Comparison of ENCODE assay signal across 8 cellular contexts in the genomic region with DNA sequence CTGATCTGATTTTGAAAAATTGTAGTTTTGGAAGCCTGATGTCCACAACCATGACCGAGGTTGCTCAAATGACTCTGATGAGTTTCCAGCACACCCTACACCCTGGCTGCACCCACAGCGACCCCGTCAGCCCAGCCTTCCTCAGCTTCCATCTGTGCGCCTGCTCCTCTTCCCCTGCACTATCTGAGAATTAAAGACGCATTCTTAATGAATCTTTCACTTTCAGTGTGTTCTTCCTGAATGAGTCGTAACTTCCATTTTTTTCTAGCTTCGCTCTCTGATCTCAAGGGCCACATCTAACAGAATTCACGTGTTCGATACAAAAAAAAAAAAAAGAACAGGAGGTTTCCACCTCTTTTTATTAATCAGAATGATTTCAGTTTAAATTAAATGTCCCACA. TPM values are rescaled to one million over a fixed set of nuclear protein-coding genes. Genes with fewer than 3 reads are reported as not detected.
DNase-seq lines count a peak whose midpoint lies in the region; ATAC-seq and TF ChIP-seq lines count a peak whose summit lies in the region.

No MANE protein-coding gene starts in this region.

- H3K27ac Mint-ChIP-seq in GM23338 (no peak overlapping the region), mesothelial cell of epicardium (no peak overlapping the region)

- in situ Hi-C loops in transverse colon (cut with MboI; ENCODE audit: low pct_ligation_motif_present in 1 of 4, low pct_unique_long_range_greater_than_20kb in 1 of 4, low sequenced_read_pairs in 3 of 4), result no loop called here

- H2AFZ ChIP-seq in GM23338, result no peak overlapping the region

- no peaks in the 10 kb centered on the region for H3K79me2 ChIP-seq in GM23338 (replicated peaks; ENCODE audit: insufficient read depth)

- no peaks in the 10 kb centered on the region for H3K9me2 ChIP-seq in GM23338 (ENCODE audit: insufficient read depth)

- DNase-seq in GM23338 (ENCODE audit: low spot score) (no peak), NOMO-1 treated with DMSO at 0.1 percent for 48 hours (lab: John Stamatoyannopoulos, UW; ENCODE audit: unreplicated experiment) (peak; percentile 92), astrocyte of the hippocampus (ENCODE audit: low read depth, low spot score) (peak; percentile 20), mesothelial cell of epicardium (ENCODE audit: low spot score in 2 of 2, unreplicated experiment in 2 of 2) (no peak), transverse colon (peak; percentile 50), cerebellum (ENCODE audit: low spot score) (no peak), NCI-H1694 treated with DMSO at 0.1 percent for 48 hours (lab: John Stamatoyannopoulos, UW) (no peak)

- H3K4me1 ChIP-seq in GM23338 (ENCODE audit: insufficient read depth), result peaks cover 22% of the 10 kb centered on the region
- peaks cover 14 to 30% (median 23%) of the 10 kb centered on the region in 4 donors for H3K4me1 ChIP-seq in transverse colon

- no peaks in the 10 kb centered on the region for H4K20me1 ChIP-seq in GM23338 (replicated peaks; ENCODE audit: insufficient read depth)

- no peaks in the 10 kb centered on the region for H3K9me3 ChIP-seq in transverse colon

- ATAC-seq in GM23338, result peak; percentile 46

- H3K4me2 ChIP-seq in GM23338, result peak overlapping the region; percentile 25

- H3K27me3 Mint-ChIP-seq in GM23338 (ENCODE audit: insufficient read depth, low read depth, poor library complexity) (peaks cover 14% of the 10 kb centered on the region), mesothelial cell of epicardium (ENCODE audit: low read depth) (no peaks in the 10 kb centered on the region)

- H3K4me3 ChIP-seq in GM23338, result peak overlapping the region; percentile 4; the same call in 1 of the 2 replicates
- peak overlapping the region in 3 of 4 donors; percentile 9 to 31 (median 13) for H3K4me3 ChIP-seq in transverse colon

- no peaks in the 10 kb centered on the region for H3F3A ChIP-seq in GM23338 (replicated peaks; ENCODE audit: low read depth)

- TF ChIP-seq CTCF in GM12873 (IDR thresholded peaks at IDR 0.05; ENCODE audit: insufficient read depth, low read depth, low read length, missing control alignments) (peak; percentile 48), GM23338 (conservative IDR thresholded peaks at IDR 0.05; ENCODE audit: low read depth in 2 of 2) (no peak; a peak in 1 of 4 replicates), mesothelial cell of epicardium (IDR thresholded peaks at IDR 0.05; ENCODE audit: unreplicated experiment) (no peak), transverse colon (IDR thresholded peaks at IDR 0.05) (no peak)

- 39 to 49% methylated on average over 8 to 9 of the region's 9 CpGs for whole genome bisulfite sequencing in transverse colon (ENCODE audit: low coverage in 1 of 2), 2 donors

- H3K4me1 Mint-ChIP-seq in GM23338 (peaks cover 28% of the 10 kb centered on the region), mesothelial cell of epicardium (peaks cover 12% of the 10 kb centered on the region)

- no peak overlapping the region for H3K27ac ChIP-seq in GM23338 (ENCODE audit: low read depth)
- H3K27ac ChIP-seq in transverse colon, result peak overlapping the region; percentile 78 to 91 (median 84)

- H3K36me3 Mint-ChIP-seq in GM23338 (ENCODE audit: low read depth), result no peaks in the 10 kb centered on the region
- no peaks in the 10 kb centered on the region for H3K36me3 Mint-ChIP-seq in mesothelial cell of epicardium

- H3K27me3 ChIP-seq in GM23338 (ENCODE audit: insufficient read depth) (no peaks in the 10 kb centered on the region), transverse colon (no peaks in the 10 kb centered on the region)

- no peak for TF ChIP-seq POLR2A in transverse colon (IDR thresholded peaks at IDR 0.05)

- H3K36me3 ChIP-seq in GM23338 (ENCODE audit: insufficient read depth), result no peaks in the 10 kb centered on the region
- H3K36me3 ChIP-seq in transverse colon, result no peaks in the 10 kb centered on the region

- TF ChIP-seq EP300 in transverse colon (IDR thresholded peaks at IDR 0.05; ENCODE audit: low read depth), result no peak

- H3K9me3 Mint-ChIP-seq in GM23338 (no peaks in the 10 kb centered on the region), mesothelial cell of epicardium (no peaks in the 10 kb centered on the region)

- intact Hi-C loops in transverse colon (cut with DNase I; ENCODE audit: low total_unique reads), result no loop called here

- H3K4me3 Mint-ChIP-seq in GM23338 (peak overlapping the region; percentile 24; the same call in 2 of the 3 replicates), mesothelial cell of epicardium (peak overlapping the region; percentile 3)

TF ChIP-seq in GM23338, 12 proteins besides CTCF, POLR2A, EP300 and RAD21:
- TF ChIP-seq CREB1 (CRISPR knock-in tag; IDR thresholded peaks at IDR 0.05; ENCODE audit: low read depth), result no peak

RNA-seq across cellular contexts. Expression of a gene that starts 21.3 kb away (rescaled TPM):
- total RNA-seq in GM23338 (2014; rRNA removed; shearing (Covaris generic)), result 25.5 and 29.1 TPM in 2 replicates
- polyA plus RNA-seq in GM23338 (2016; fragmentation: Nextera tagmentation; extraction: Ambion mirVana), result 7.9 and 8.5 TPM in 2 replicates
- 55.4 to 63.0 TPM (median 57.5 TPM) in 3 replicates for total RNA-seq in mesothelial cell of epicardium
- 100 to 1,000 TPM in 2 of 4 donors, 10 to 100 TPM in 2; 73.9 to 214 (median 107) TPM for total RNA-seq in transverse colon
- total RNA-seq in cerebellum, result 7.6 TPM

Comparison
In these comparisons a context has a peak if more than half of its experiments do, and no peak if none do; other contexts are left out.
1. DNase-seq: peak in NOMO-1 treated with DMSO at 0.1 percent for 48 hours (single experiment), astrocyte of the hippocampus (single experiment) and transverse colon (single experiment); none in GM23338 (single experiment), mesothelial cell of epicardium (0 of 2), cerebellum (single experiment) and NCI-H1694 treated with DMSO at 0.1 percent for 48 hours (single experiment).